In genomic region chr5:101024299-101024698, GRCh38 we compare ENCODE assay signal across 21 cellular contexts.
A peak's percentile ranks its signal among the peaks of the same experiment; 100 is the strongest.
DNase-seq lines count a peak whose midpoint lies in the region; ATAC-seq and TF ChIP-seq lines count a peak whose summit lies in the region.
"Had no signal": no experiment of that assay in that cellular context is flagged by ENCODE, and none has a peak within 500 bp of the region (broad histone marks: within the 10 kb centered on the region; RNA-seq: fewer than 3 reads in every experiment).

No MANE protein-coding gene starts in this region.

- H3K27me3 ChIP-seq in BLaER1 (no peaks in the 10 kb centered on the region), Karpas-422 (ENCODE audit: low read length) (no peaks in the 10 kb centered on the region), osteoblast (ENCODE audit: insufficient read depth, low read length) (no peaks in the 10 kb centered on the region)
- H3K27me3 ChIP-seq: left lung, SJCRH30, suprapubic skin, uterus had no signal

- peaks cover 12% of the 10 kb centered on the region for H3K4me1 ChIP-seq in BLaER1
- H3K4me1 ChIP-seq in Karpas-422 (ENCODE audit: low read length) = no peaks in the 10 kb centered on the region; the same call in 1 of the 2 replicates
- H3K4me1 ChIP-seq in osteoblast (ENCODE audit: insufficient read depth, low read length) = no peaks in the 10 kb centered on the region
- H3K4me1 ChIP-seq: HAP-1, left lung, SJCRH30, suprapubic skin, uterus had no signal

- H3K36me3 ChIP-seq in BLaER1 (no peaks in the 10 kb centered on the region), Karpas-422 (ENCODE audit: insufficient read depth, low read length) (no peaks in the 10 kb centered on the region), osteoblast (ENCODE audit: insufficient read depth, low read length) (no peaks in the 10 kb centered on the region)
- H3K36me3 ChIP-seq: HAP-1, left lung, SJCRH30, suprapubic skin, uterus had no signal

- H2AFZ ChIP-seq in Karpas-422 (ENCODE audit: low read length) (no peak overlapping the region), osteoblast (ENCODE audit: low read length) (no peak overlapping the region)

- no peaks in the 10 kb centered on the region for H3K79me2 ChIP-seq in Karpas-422 (ENCODE audit: low read length)
- no peaks in the 10 kb centered on the region for H3K79me2 ChIP-seq in osteoblast (ENCODE audit: insufficient read depth, low read length)

- DNase-seq in Karpas-422 (peak; percentile 42), H4 (ENCODE audit: low spot score) (no peak), osteoblast (ENCODE audit: insufficient read length, low spot score, missing footprints) (no peak)
- DNase-seq in activated CD8-positive, alpha-beta memory T cell treated with anti-CD3 and anti-CD28 coated beads, Interleukin-2, amount 50 U/mL, for 48 hours = no peak
- DNase-seq: activated T-cell treated with anti-CD3 and anti-CD28 coated beads for 4 hours; immature natural killer cell; left lung; NCI-H1048; NCI-H2081; NCI-H446; NK-92 treated with Interleukin-12 subunit alpha and Interleukin-12 subunit beta, amount 100 ng/mL, for 24 hours; SJCRH30; uterus had no signal

- H3K4me3 ChIP-seq in BLaER1 (no peak overlapping the region), Karpas-422 (ENCODE audit: low read length) (no peak overlapping the region), osteoblast (ENCODE audit: insufficient read depth, low read length) (no peak overlapping the region)
- H3K4me3 ChIP-seq: HAP-1, left lung, SJCRH30, suprapubic skin, uterus had no signal

- peak; percentile 67 for ATAC-seq in GM19351 (IDR thresholded peaks at IDR 0.05; ENCODE audit: unreplicated experiment)
- ATAC-seq in HG02938 (IDR thresholded peaks at IDR 0.05; ENCODE audit: unreplicated experiment) = peak; percentile 73
- no peak for ATAC-seq in GM18873 (IDR thresholded peaks at IDR 0.05; ENCODE audit: low FRiP score, unreplicated experiment)
- ATAC-seq: left lung, Panc1 had no signal

- H4K20me1 ChIP-seq in BLaER1 (no peaks in the 10 kb centered on the region), Karpas-422 (ENCODE audit: insufficient read depth, low read depth, low read length) (no peaks in the 10 kb centered on the region), osteoblast (ENCODE audit: insufficient read depth, low read length) (no peaks in the 10 kb centered on the region)

- H3K9me2 ChIP-seq in Karpas-422 (replicated peaks; ENCODE audit: insufficient read depth, low read length) = no peaks in the 10 kb centered on the region

- H3K27ac ChIP-seq in BLaER1 = no peak overlapping the region
- no peak overlapping the region for H3K27ac ChIP-seq in Karpas-422 (ENCODE audit: low read length)
- no peak overlapping the region for H3K27ac ChIP-seq in osteoblast (ENCODE audit: low read depth, low read length)
- H3K27ac ChIP-seq: KMS-11, left lung, SJCRH30, suprapubic skin, uterus had no signal

- no peak for TF ChIP-seq CTCF in osteoblast (IDR thresholded peaks at IDR 0.05; ENCODE audit: extremely low read depth, low read depth, low read length)

- peak overlapping the region; percentile 27 for H3K4me2 ChIP-seq in BLaER1
- no peak overlapping the region for H3K4me2 ChIP-seq in Karpas-422 (ENCODE audit: low read depth, low read length, poor library complexity, severe bottlenecking)
- no peak overlapping the region for H3K4me2 ChIP-seq in osteoblast (ENCODE audit: insufficient read depth, low read length)
- H3K4me2 ChIP-seq: KMS-11 had no signal

- peaks cover 12% of the 10 kb centered on the region for H3K9me3 ChIP-seq in BLaER1
- H3K9me3 ChIP-seq in Karpas-422 (ENCODE audit: low read length) = no peaks in the 10 kb centered on the region
- H3K9me3 ChIP-seq in osteoblast (ENCODE audit: low read depth, low read length) = no peaks in the 10 kb centered on the region
- H3K9me3 ChIP-seq: HAP-1, SJCRH30, suprapubic skin, uterus had no signal

- H3K9ac ChIP-seq in BLaER1 (no peak overlapping the region), Karpas-422 (ENCODE audit: low read length) (no peak overlapping the region)
- H3K9ac ChIP-seq: KMS-11 had no signal
